Comparison of ENCODE assay signal across 19 cellular contexts in the genomic region with DNA sequence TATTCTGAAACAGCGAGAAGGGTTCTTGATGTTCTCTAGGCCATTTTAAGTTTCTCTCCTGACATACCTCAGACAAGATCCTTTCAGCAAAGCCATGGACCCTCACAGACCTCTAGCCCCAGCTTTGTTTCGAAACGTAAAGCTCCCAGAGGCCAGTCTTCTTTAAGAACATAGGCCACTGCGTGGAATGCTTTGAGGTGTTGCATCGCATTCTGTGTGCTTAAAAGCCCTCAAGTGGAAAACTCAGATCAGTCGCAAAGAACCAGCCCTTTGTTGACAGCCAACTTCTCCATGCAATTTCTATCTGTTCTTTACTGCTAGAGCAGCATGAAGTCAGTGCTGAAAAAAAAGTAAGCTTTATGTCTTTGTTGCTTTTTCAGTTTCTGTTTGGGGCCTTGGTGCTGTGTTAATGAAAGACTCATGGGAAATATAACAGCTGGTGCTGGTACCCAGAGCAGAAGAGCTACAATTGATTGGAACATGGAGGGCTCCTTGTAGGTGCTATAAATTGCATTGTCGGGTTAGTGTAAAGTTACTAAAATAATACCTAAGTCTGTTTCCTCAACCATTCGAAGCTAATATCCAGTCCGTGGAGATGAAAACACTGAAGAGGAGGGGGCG.
DNase-seq lines count a peak whose midpoint lies in the region; ATAC-seq, FAIRE-seq and TF ChIP-seq lines count a peak whose summit lies in the region.
"Had no signal": no experiment of that assay in that cellular context is flagged by ENCODE, and none has a peak within 500 bp of the region (broad histone marks: within the 10 kb centered on the region; RNA-seq: fewer than 3 reads in every experiment).

No MANE protein-coding gene starts in this region.

- TF ChIP-seq CTCF in MM.1S (IDR thresholded peaks at IDR 0.05; ENCODE audit: low read length), result no peak
- no peak for TF ChIP-seq CTCF in endodermal cell (conservative IDR thresholded peaks at IDR 0.05)
- no peak for TF ChIP-seq CTCF in D721Med (IDR thresholded peaks at IDR 0.05; ENCODE audit: insufficient read depth, missing control alignments)

- no peaks in the 10 kb centered on the region for H3K27me3 Mint-ChIP-seq in activated naive CD4-positive, alpha-beta T cell treated with anti-CD3 and anti-CD28 coated beads, Interleukin-2, amount 10 ng/mL, durations not matched to agents 7 days and 5 days
- H3K27me3 Mint-ChIP-seq in endodermal cell (ENCODE audit: insufficient read depth), result no peaks in the 10 kb centered on the region
- no peaks in the 10 kb centered on the region for H3K27me3 Mint-ChIP-seq in stimulated activated naive CD8-positive, alpha-beta T cell treated with anti-CD3 and anti-CD28 coated beads, Interleukin-15, amount 100 ng/mL, for 72 hours
- H3K27me3 Mint-ChIP-seq: central memory CD8-positive, alpha-beta T cell; effector memory CD8-positive, alpha-beta T cell had no signal

- peaks cover 33% of the 10 kb centered on the region for H3K4me1 Mint-ChIP-seq in activated naive CD4-positive, alpha-beta T cell treated with anti-CD3 and anti-CD28 coated beads, Interleukin-2, amount 10 ng/mL, durations not matched to agents 7 days and 5 days
- H3K4me1 Mint-ChIP-seq in endodermal cell, result peaks cover 26% of the 10 kb centered on the region
- peaks cover 51% of the 10 kb centered on the region for H3K4me1 Mint-ChIP-seq in stimulated activated naive CD8-positive, alpha-beta T cell treated with anti-CD3 and anti-CD28 coated beads, Interleukin-15, amount 100 ng/mL, for 72 hours
- H3K4me1 Mint-ChIP-seq: central memory CD8-positive, alpha-beta T cell had no signal

- H3K4me3 ChIP-seq in MM.1S (ENCODE audit: low read length) (no peak overlapping the region), endodermal cell (ENCODE audit: low read length) (no peak overlapping the region)
- H3K4me3 ChIP-seq: prostate gland, SJSA1, stomach had no signal

- H4K20me1 ChIP-seq in MM.1S (ENCODE audit: insufficient read depth, low read length), result no peaks in the 10 kb centered on the region

- WGBS in endodermal cell (ENCODE audit: insufficient coverage in 1 of 2, insufficient read length in 1 of 2), 2 experiments, result 66 to 86% methylated on average over 7 to 10 of the region's 10 CpGs

- no peaks in the 10 kb centered on the region for H3K36me3 ChIP-seq in MM.1S (replicated peaks; ENCODE audit: insufficient read depth, low read length)
- H3K36me3 ChIP-seq in endodermal cell (ENCODE audit: control insufficient read depth, insufficient read depth, low read length), result no peaks in the 10 kb centered on the region
- H3K36me3 ChIP-seq: prostate gland, SJSA1, stomach had no signal

- CTCF ChIA-PET in activated naive CD4-positive, alpha-beta T cell treated with anti-CD3 and anti-CD28 coated beads, Interleukin-2, amount 10 ng/mL, durations not matched to agents 7 days and 5 days (lab: Charles Lee), result interaction anchor here (0.9 to 5.1 kb wide), 8 partner anchors 10 to 50 kb away, joined by 3 to 25 read pairs (median 6); no protein-coding TSS in a partner anchor

- peak overlapping the region; percentile 40 for H3K4me2 ChIP-seq in MM.1S (ENCODE audit: low read depth, low read length)

- peak overlapping the region; percentile 52 for H3K27ac Mint-ChIP-seq in activated naive CD4-positive, alpha-beta T cell treated with anti-CD3 and anti-CD28 coated beads, Interleukin-2, amount 10 ng/mL, durations not matched to agents 7 days and 5 days
- H3K27ac Mint-ChIP-seq in endodermal cell, result no peak overlapping the region
- H3K27ac Mint-ChIP-seq in stimulated activated naive CD8-positive, alpha-beta T cell treated with anti-CD3 and anti-CD28 coated beads, Interleukin-15, amount 100 ng/mL, for 72 hours, result peak overlapping the region in 1 of 2 donors; percentile 95

- H3K9me3 Mint-ChIP-seq in activated naive CD4-positive, alpha-beta T cell treated with anti-CD3 and anti-CD28 coated beads, Interleukin-2, amount 10 ng/mL, durations not matched to agents 7 days and 5 days, result no peaks in the 10 kb centered on the region
- H3K9me3 Mint-ChIP-seq in endodermal cell, result no peaks in the 10 kb centered on the region
- H3K9me3 Mint-ChIP-seq in stimulated activated naive CD8-positive, alpha-beta T cell treated with anti-CD3 and anti-CD28 coated beads, Interleukin-15, amount 100 ng/mL, for 72 hours, result peaks cover 0 to 13% of the 10 kb centered on the region in 2 donors
- H3K9me3 Mint-ChIP-seq: central memory CD8-positive, alpha-beta T cell; effector memory CD8-positive, alpha-beta T cell had no signal

- H3K9me3 ChIP-seq in MM.1S (replicated peaks; ENCODE audit: insufficient read depth, low read length) (no peaks in the 10 kb centered on the region), endodermal cell (ENCODE audit: control insufficient read depth, low read length) (no peaks in the 10 kb centered on the region)
- H3K9me3 ChIP-seq: prostate gland, SJSA1, stomach had no signal

- H3K27ac ChIP-seq in MM.1S (ENCODE audit: low read length) (peak overlapping the region; percentile 1; the same call in 1 of the 2 replicates), endodermal cell (ENCODE audit: low read depth, low read length) (peak overlapping the region; percentile 58)
- H3K27ac ChIP-seq: prostate gland, SJSA1, stomach had no signal

- H2AFZ ChIP-seq in MM.1S (ENCODE audit: low read length), result peak overlapping the region; percentile 40; the same call in 1 of the 2 replicates

- ATAC-seq in stimulated activated naive CD8-positive, alpha-beta T cell treated with anti-CD3 and anti-CD28 coated beads, Interleukin-15, amount 100 ng/mL, for 72 hours, result no peak
- ATAC-seq: effector memory CD8-positive, alpha-beta T cell; left lobe of liver had no signal

- H3K36me3 Mint-ChIP-seq in activated naive CD4-positive, alpha-beta T cell treated with anti-CD3 and anti-CD28 coated beads, Interleukin-2, amount 10 ng/mL, durations not matched to agents 7 days and 5 days, result peaks cover 7% of the 10 kb centered on the region
- no peaks in the 10 kb centered on the region for H3K36me3 Mint-ChIP-seq in endodermal cell (ENCODE audit: low read depth)

- no peak for FAIRE-seq in D721Med (lab: Jason Lieb, UNC)

- H3K27me3 ChIP-seq in MM.1S (replicated peaks; ENCODE audit: insufficient read depth, low read length) (no peaks in the 10 kb centered on the region), endodermal cell (ENCODE audit: control insufficient read depth, insufficient read depth, low read length, poor library complexity, severe bottlenecking) (no peaks in the 10 kb centered on the region)
- H3K27me3 ChIP-seq: stomach had no signal

- H3K9me2 ChIP-seq in MM.1S (replicated peaks; ENCODE audit: insufficient read depth, low read length), result no peaks in the 10 kb centered on the region

- no peak overlapping the region for H3K4me3 Mint-ChIP-seq in activated naive CD4-positive, alpha-beta T cell treated with anti-CD3 and anti-CD28 coated beads, Interleukin-2, amount 10 ng/mL, durations not matched to agents 7 days and 5 days
- H3K4me3 Mint-ChIP-seq in endodermal cell, result no peak overlapping the region
- peak overlapping the region; percentile 38 to 46 for H3K4me3 Mint-ChIP-seq in stimulated activated naive CD8-positive, alpha-beta T cell treated with anti-CD3 and anti-CD28 coated beads, Interleukin-15, amount 100 ng/mL, for 72 hours
- H3K4me3 Mint-ChIP-seq: central memory CD8-positive, alpha-beta T cell; effector memory CD8-positive, alpha-beta T cell had no signal

- peaks cover 17% of the 10 kb centered on the region for H3K4me1 ChIP-seq in MM.1S (ENCODE audit: low read length)
- peaks cover 14% of the 10 kb centered on the region for H3K4me1 ChIP-seq in endodermal cell (ENCODE audit: control insufficient read depth, insufficient read depth, low read length)
- H3K4me1 ChIP-seq: prostate gland, SJSA1, stomach had no signal

- peaks cover 5% of the 10 kb centered on the region; the same call in 1 of the 2 replicates for H3F3A ChIP-seq in MM.1S (ENCODE audit: insufficient read depth, low read length)

- H3K9ac ChIP-seq in MM.1S (ENCODE audit: low read length) (no peak overlapping the region), endodermal cell (ENCODE audit: extremely low read depth, low read length, poor library complexity, severe bottlenecking) (no peak overlapping the region)

- H3K79me2 ChIP-seq in MM.1S (ENCODE audit: low read length), result no peaks in the 10 kb centered on the region

- no peak for DNase-seq in activated naive CD4-positive, alpha-beta T cell treated with anti-CD3 and anti-CD28 coated beads, Interleukin-2, amount 10 ng/mL, durations not matched to agents 7 days and 5 days
- DNase-seq in activated naive CD4-positive, alpha-beta T cell treated with anti-CD3 and anti-CD28 coated beads, Interleukin-2, amount 50 U/mL, for 16 hours, result no peak
- DNase-seq in MM.1S (peak; percentile 69), endodermal cell (no peak), Ammon's horn (ENCODE audit: low spot score) (no peak), D721Med (ENCODE audit: insufficient read length, low spot score) (no peak), hypothalamus (lab: John Stamatoyannopoulos, UW) (no peak)
- no peak for DNase-seq in stimulated activated naive CD8-positive, alpha-beta T cell treated with anti-CD3 and anti-CD28 coated beads, Interleukin-15, amount 100 ng/mL, for 72 hours
- DNase-seq: activated CD4-positive, alpha-beta T cell treated with anti-CD3 and anti-CD28 coated beads, Interleukin-2, amount 50 U/mL, for 48 hours; Calu3; effector memory CD8-positive, alpha-beta T cell; NCI-H2029; NCI-H526; stimulated activated CD4-positive, alpha-beta T cell treated with anti-CD3 and anti-CD28 coated beads, Interleukin-12 subunit alpha, Interleukin-12 subunit beta, amount 100 ng/mL, for 4 hours; stomach had no signal

Comparison
In these comparisons a context has a peak if more than half of its experiments do, and no peak if none do; other contexts are left out.
1. H3K4me3 Mint-ChIP-seq: peak in stimulated activated naive CD8-positive, alpha-beta T cell treated with anti-CD3 and anti-CD28 coated beads, Interleukin-15, amount 100 ng/mL, for 72 hours (2 of 2); none in activated naive CD4-positive, alpha-beta T cell treated with anti-CD3 and anti-CD28 coated beads, Interleukin-2, amount 10 ng/mL, durations not matched to agents 7 days and 5 days (single experiment) and endodermal cell (single experiment).